8 cellular contexts compared by ENCODE assay signal in the genomic region with DNA sequence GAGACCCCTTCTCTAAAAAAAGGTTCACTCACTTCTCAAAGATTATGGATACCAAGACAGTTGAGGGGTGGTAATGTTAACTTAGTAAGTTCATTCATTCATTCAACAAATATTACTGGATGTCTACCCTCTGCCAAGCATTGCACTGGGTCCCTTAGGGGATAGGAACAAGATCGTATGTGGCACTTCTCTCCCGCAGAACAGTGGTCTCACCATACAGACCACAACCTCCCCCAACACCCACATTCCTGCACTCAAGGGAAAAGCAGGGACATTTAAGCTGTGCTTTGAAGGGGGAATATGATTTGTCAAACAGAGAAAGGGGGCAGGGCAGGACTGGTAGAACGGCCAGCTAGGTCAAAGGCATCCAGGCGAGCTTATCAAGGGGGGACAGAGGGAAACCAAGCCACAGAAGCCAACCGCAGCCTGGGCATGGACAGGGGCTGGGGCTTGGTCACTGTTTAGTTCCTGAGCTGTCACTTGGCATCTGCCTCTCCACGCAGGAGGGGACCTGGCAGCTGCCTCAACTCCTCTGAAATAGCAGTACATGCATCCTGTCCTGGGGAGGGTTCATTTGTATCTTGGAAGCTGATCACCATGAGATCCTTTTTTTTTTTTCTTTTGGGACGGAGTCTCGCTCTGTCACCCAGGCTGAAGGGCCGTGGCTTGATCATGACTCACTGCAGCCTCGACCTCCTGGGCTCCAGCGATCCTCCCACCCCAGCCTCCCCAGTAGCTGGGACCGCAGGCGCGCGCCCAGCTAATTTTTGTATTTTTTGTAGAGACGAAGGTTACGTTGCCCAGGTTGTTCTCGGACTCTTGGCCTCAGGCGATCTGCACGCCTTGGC. TPM values are rescaled to one million over a fixed set of nuclear protein-coding genes. Genes with fewer than 3 reads are reported as not detected.
A peak's percentile ranks its signal among the peaks of the same experiment; 100 is the strongest.
DNase-seq lines count a peak whose midpoint lies in the region; ATAC-seq, FAIRE-seq and TF ChIP-seq lines count a peak whose summit lies in the region.
"Had no signal": no experiment of that assay in that cellular context is flagged by ENCODE, and none has a peak within 500 bp of the region (broad histone marks: within the 10 kb centered on the region; RNA-seq: fewer than 3 reads in every experiment).

No MANE protein-coding gene starts in this region.

- no peak for TF ChIP-seq CTCF in fibroblast of villous mesenchyme (IDR thresholded peaks at IDR 0.05; ENCODE audit: insufficient read depth, low read depth, low read length)

- H3K9me3 ChIP-seq in small intestine (ENCODE audit: control insufficient read depth, low read depth) = no peaks in the 10 kb centered on the region

- no peak for ATAC-seq in GM18907 (IDR thresholded peaks at IDR 0.05; ENCODE audit: unreplicated experiment)

- H3K4me3 ChIP-seq in fibroblast of villous mesenchyme (ENCODE audit: low read depth, low read length) = peak overlapping the region; percentile 57
- no peak overlapping the region for H3K4me3 ChIP-seq in small intestine (ENCODE audit: low read depth in 1 of 2, low read length in 2 of 2)
- H3K4me3 ChIP-seq: lung had no signal

- no peaks in the 10 kb centered on the region for H3K36me3 ChIP-seq in small intestine (ENCODE audit: control insufficient read depth in 2 of 2, insufficient read depth in 2 of 2, low read length in 2 of 2)

- FAIRE-seq in GM18507 (lab: Jason Lieb, UNC) (peak; percentile 67), small intestine (lab: Jason Lieb, UNC) (no peak)

- WGBS in small intestine, 3 donors = 16 to 41% (median 35%) methylated on average over 20 of the region's 20 CpGs

- H3K27ac ChIP-seq in small intestine (ENCODE audit: low read depth in 1 of 2, low read length in 1 of 2) = peak overlapping the region in 1 of 2 donors; percentile 63

- H3K4me1 ChIP-seq in small intestine (ENCODE audit: control insufficient read depth in 2 of 2, insufficient read depth in 1 of 2, low read depth in 1 of 2, low read length in 1 of 2) = peaks cover 0 to 2% of the 10 kb centered on the region in 2 donors

- no peak for DNase-seq in GM18507 (ENCODE audit: extremely low spot score, insufficient read length, low read depth)
- DNase-seq in SW480 (ENCODE audit: low spot score) = peak; percentile 87
- DNase-seq in fibroblast of villous mesenchyme (ENCODE audit: low read depth) = no peak
- peak; percentile 48 for DNase-seq in small intestine
- no peak for DNase-seq in NCI-H187 (lab: John Stamatoyannopoulos, UW)
- DNase-seq in DMS153 treated with DMSO at 0.1 percent for 48 hours (lab: John Stamatoyannopoulos, UW; ENCODE audit: unreplicated experiment) = no peak

- no peaks in the 10 kb centered on the region for H3K27me3 ChIP-seq in small intestine (ENCODE audit: control insufficient read depth in 2 of 2, insufficient read depth in 2 of 2, low read length in 2 of 2)

RNA-seq across cellular contexts. Expression of gene CLIP2, which starts 0.9 kb away (rescaled TPM):
- 55.7 and 61.8 TPM in 2 replicates for total RNA-seq in fibroblast of villous mesenchyme
- polyA plus RNA-seq in small intestine = 10 to 100 TPM; 11.3 to 25.9 (median 12.5) TPM

RNA-seq across cellular contexts. Expression of gene RFC2, which starts 34.1 kb away (rescaled TPM):
- 18.4 and 22.0 TPM in 2 replicates for total RNA-seq in fibroblast of villous mesenchyme
- 10 to 100 TPM in 2 of 3 donors, 1 to 10 TPM in 1; 5.4 to 27.1 (median 12.2) TPM for polyA plus RNA-seq in small intestine

Comparison
In these comparisons a context has a peak if more than half of its experiments do, and no peak if none do; other contexts are left out.
1. DNase-seq: peak in SW480 (single experiment) and small intestine (single experiment); none in GM18507 (single experiment), fibroblast of villous mesenchyme (single experiment), NCI-H187 (0 of 2) and DMS153 treated with DMSO at 0.1 percent for 48 hours (single experiment).